15 cellular contexts compared by ENCODE assay signal in genomic region chr2:47086571-47086970, GRCh38.
DNase-seq lines count a peak whose midpoint lies in the region; TF ChIP-seq lines count a peak whose summit lies in the region.
"Had no signal": no experiment of that assay in that cellular context is flagged by ENCODE, and none has a peak within 500 bp of the region (broad histone marks: within the 10 kb centered on the region; RNA-seq: fewer than 3 reads in every experiment).

No MANE protein-coding gene starts in this region.

- no peaks in the 10 kb centered on the region for H3K9me3 ChIP-seq in transverse colon

- peaks cover 64% of the 10 kb centered on the region for H3K4me1 Mint-ChIP-seq in nephron progenitor cell
- peaks cover 64% of the 10 kb centered on the region for H3K4me1 Mint-ChIP-seq in Calu3 (ENCODE audit: low read depth, unreplicated experiment)

- H3K27me3 ChIP-seq in transverse colon = no peaks in the 10 kb centered on the region
- H3K27me3 ChIP-seq: right lobe of liver had no signal

- peaks cover 6% of the 10 kb centered on the region for H3K27me3 Mint-ChIP-seq in nephron progenitor cell (ENCODE audit: low read depth, poor library complexity)
- no peaks in the 10 kb centered on the region for H3K27me3 Mint-ChIP-seq in Calu3 (ENCODE audit: unreplicated experiment)
- H3K27me3 Mint-ChIP-seq: activated CD4-positive, alpha-beta memory T cell treated with anti-CD3 and anti-CD28 coated beads for 36 hours had no signal

- H3K36me3 Mint-ChIP-seq in nephron progenitor cell (ENCODE audit: low read depth) (no peaks in the 10 kb centered on the region), Calu3 (ENCODE audit: insufficient read depth, unreplicated experiment) (peaks cover 4% of the 10 kb centered on the region)
- H3K36me3 Mint-ChIP-seq: activated CD4-positive, alpha-beta memory T cell treated with anti-CD3 and anti-CD28 coated beads for 36 hours had no signal

- H3K9me3 Mint-ChIP-seq in nephron progenitor cell = no peaks in the 10 kb centered on the region
- no peaks in the 10 kb centered on the region for H3K9me3 Mint-ChIP-seq in Calu3 (ENCODE audit: low read depth, unreplicated experiment)
- H3K9me3 Mint-ChIP-seq: activated CD4-positive, alpha-beta memory T cell treated with anti-CD3 and anti-CD28 coated beads for 36 hours had no signal

- H3K4me3 Mint-ChIP-seq in nephron progenitor cell (no peak overlapping the region), Calu3 (ENCODE audit: low read depth, unreplicated experiment) (no peak overlapping the region)
- H3K4me3 Mint-ChIP-seq: activated CD4-positive, alpha-beta memory T cell treated with anti-CD3 and anti-CD28 coated beads for 36 hours had no signal

- BruUV-seq in Calu3 (replicated peaks; lab: Mats Ljungman, UMichigan) = no TSS peak

- H3K4me1 ChIP-seq in transverse colon = peaks cover 15 to 38% (median 20%) of the 10 kb centered on the region in 4 donors

- H3K4me3 ChIP-seq in transverse colon = no peak overlapping the region
- H3K4me3 ChIP-seq: right lobe of liver had no signal

- no peak for TF ChIP-seq POLR2A in transverse colon (IDR thresholded peaks at IDR 0.05)

- 72 to 74% methylated on average over 3 to 6 of the region's 6 CpGs for WGBS in transverse colon (ENCODE audit: low coverage in 1 of 2), 2 donors

- peak overlapping the region; percentile 21 for H3K27ac ChIP-seq in cingulate gyrus (ENCODE audit: low read depth, low read length)
- peak overlapping the region in 3 of 4 donors; percentile 9 to 52 (median 19) for H3K27ac ChIP-seq in transverse colon
- H3K27ac ChIP-seq in substantia nigra (ENCODE audit: low read depth, low read length, poor library complexity, severe bottlenecking) = no peak overlapping the region
- H3K27ac ChIP-seq: epithelial cell of prostate had no signal

- TF ChIP-seq CTCF in nephron progenitor cell (IDR thresholded peaks at IDR 0.05) (no peak), transverse colon (IDR thresholded peaks at IDR 0.05) (no peak), Calu3 (IDR thresholded peaks at IDR 0.05; ENCODE audit: unreplicated experiment) (no peak)

- CTCF ChIA-PET in Calu3 (lab: Charles Lee) = interaction anchor here (1.2 kb wide), 1 partner anchor 9 kb away, joined by 3 read pairs; no protein-coding TSS in a partner anchor

- intact Hi-C loops in transverse colon (cut with DNase I; ENCODE audit: low total_unique reads) = no loop called here
- intact Hi-C loops in Calu3 (cut with micrococcal nuclease; ENCODE audit: unreplicated experiment) = no loop called here

- H3K27ac Mint-ChIP-seq in nephron progenitor cell (peak overlapping the region; percentile 15), Calu3 (ENCODE audit: unreplicated experiment) (no peak overlapping the region)
- H3K27ac Mint-ChIP-seq: activated CD4-positive, alpha-beta memory T cell treated with anti-CD3 and anti-CD28 coated beads for 36 hours had no signal

- in situ Hi-C loops in transverse colon (cut with MboI; ENCODE audit: low pct_ligation_motif_present in 1 of 4, low pct_unique_long_range_greater_than_20kb in 1 of 4, low sequenced_read_pairs in 3 of 4) = no loop called here

- no peaks in the 10 kb centered on the region for H3K36me3 ChIP-seq in transverse colon
- H3K36me3 ChIP-seq: right lobe of liver had no signal

- DNase-seq in activated effector memory CD4-positive, alpha-beta T cell treated with anti-CD3 and anti-CD28 coated beads, Interleukin-2, amount 50 U/mL, for 16 hours = peak; percentile 19
- no peak for DNase-seq in activated effector memory CD4-positive, alpha-beta T cell treated with Interleukin-2 at 50 U/mL for 16 hours
- DNase-seq in nephron progenitor cell (no peak), transverse colon (no peak), substantia nigra (lab: John Stamatoyannopoulos, UW) (no peak), Calu3 (no peak), foreskin melanocyte (no peak)
- DNase-seq: activated CD4-positive, alpha-beta memory T cell treated with anti-CD3 and anti-CD28 coated beads for 36 hours; activated naive CD4-positive, alpha-beta T cell; NCI-H1417 treated with DMSO at 0.1 percent for 48 hours; NCI-H69; right lobe of liver; T1000 had no signal

- no peak for TF ChIP-seq EP300 in transverse colon (IDR thresholded peaks at IDR 0.05; ENCODE audit: low read depth)
